8 cellular contexts compared by ENCODE assay signal in the genomic region with DNA sequence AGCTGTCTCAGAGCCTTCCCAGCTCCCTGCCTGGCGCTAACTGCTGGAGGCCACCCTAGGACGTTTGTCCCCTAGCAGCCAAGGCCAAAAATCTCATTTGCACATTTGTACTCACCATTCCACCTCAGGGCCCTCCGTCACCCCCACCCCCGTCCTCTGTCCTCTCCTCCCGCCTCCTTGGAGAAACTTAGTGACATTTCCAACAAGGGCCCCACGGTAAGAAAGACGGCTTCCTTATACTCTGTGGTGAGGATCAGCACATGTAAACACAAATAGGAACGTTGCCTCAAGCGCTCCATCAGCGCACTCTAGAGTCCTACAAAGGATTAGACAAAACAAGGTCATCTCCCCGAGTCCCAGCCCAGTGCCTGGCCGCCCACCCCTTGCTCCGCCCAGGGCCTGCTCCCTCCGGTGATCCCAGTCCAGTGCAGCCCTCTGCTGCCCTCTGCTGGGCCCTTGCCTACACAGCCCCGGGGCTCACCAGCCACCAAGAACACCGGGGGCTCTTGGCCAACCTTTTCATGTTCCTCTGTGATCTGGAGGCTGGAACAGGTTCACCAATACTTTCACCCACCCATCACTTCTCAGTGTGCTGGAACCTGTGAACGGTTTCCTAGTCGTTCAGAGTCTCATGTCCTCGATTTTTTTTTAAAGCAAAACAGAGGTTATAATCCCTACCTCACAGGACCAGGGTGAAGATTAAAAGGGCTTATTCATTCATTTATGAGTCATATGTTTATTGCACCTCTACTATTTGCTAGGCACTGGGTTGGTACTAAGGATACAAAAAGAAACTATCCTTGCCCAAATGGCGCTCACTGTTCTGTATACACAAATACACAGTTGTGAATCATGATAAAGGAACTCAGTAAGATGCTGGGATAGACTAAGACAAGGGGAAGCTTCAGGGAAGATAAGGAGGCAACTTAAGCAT. TPM values are rescaled to one million over a fixed set of nuclear protein-coding genes. Genes with fewer than 3 reads are reported as not detected.
DNase-seq lines count a peak whose midpoint lies in the region; ATAC-seq and TF ChIP-seq lines count a peak whose summit lies in the region.

No MANE protein-coding gene starts in this region.

- peak overlapping the region in 1 of 2 donors; percentile 64 for H3K9ac ChIP-seq in liver (ENCODE audit: low read depth in 1 of 2, low read length in 2 of 2)

- H3K36me3 ChIP-seq in liver (ENCODE audit: control insufficient read depth in 4 of 4, insufficient read depth in 3 of 4, low read depth in 1 of 4, low read length in 3 of 4): no peaks in the 10 kb centered on the region

- H3K4me1 ChIP-seq in liver (ENCODE audit: control insufficient read depth in 4 of 4, insufficient read depth in 4 of 4, low read length in 3 of 4): peaks cover 0 to 5% (median 3%) of the 10 kb centered on the region in 4 donors

- peaks cover 0 to 4% (median 0%) of the 10 kb centered on the region in 4 donors for H3K9me3 ChIP-seq in liver (ENCODE audit: control insufficient read depth in 4 of 4, low read length in 3 of 4)

- ATAC-seq in GM19452 (IDR thresholded peaks at IDR 0.05; ENCODE audit: unreplicated experiment): peak; percentile 98
- peak; percentile 88 for ATAC-seq in HG03565 (IDR thresholded peaks at IDR 0.05; ENCODE audit: unreplicated experiment)

- peak; percentile 97 for TF ChIP-seq CTCF in liver (IDR thresholded peaks at IDR 0.05; ENCODE audit: low read depth, low read length, missing input control)

- no peaks in the 10 kb centered on the region for H3K27me3 ChIP-seq in liver (ENCODE audit: control insufficient read depth in 4 of 4, insufficient read depth in 4 of 4, low read length in 3 of 4)

- WGBS in liver: 12% methylated on average over 20 of the region's 20 CpGs

- no peak overlapping the region for H3K27ac ChIP-seq in liver (ENCODE audit: low read depth in 1 of 2, low read length in 2 of 2)

- H3K4me3 ChIP-seq in liver (ENCODE audit: low read depth in 1 of 3, low read length in 3 of 3): peak overlapping the region in 1 of 3 donors; percentile 37

- peak; percentile 95 for DNase-seq in CD1c-positive myeloid dendritic cell (ENCODE audit: extremely low spot score)
- peak; percentile 94 for DNase-seq in NCI-H69 (lab: John Stamatoyannopoulos, UW)
- peak; percentile 82 to 83 for DNase-seq in activated CD4-positive, alpha-beta T cell treated with anti-CD3 and anti-CD28 coated beads, Interleukin-2, amount 50 U/mL, for 4 hours
- peak; percentile 79 to 92 for DNase-seq in dermis microvascular lymphatic vessel endothelial cell (ENCODE audit: low read depth in 2 of 2)
- peak; percentile 90 to 94 for DNase-seq in stimulated activated CD4-positive, alpha-beta T cell treated with anti-CD3 and anti-CD28 coated beads, Interleukin-2, amount 100 ng/mL, for 48 hours

- peak; percentile 99 to 100 for TF ChIP-seq RAD21 in liver (IDR thresholded peaks at IDR 0.05)

TF ChIP-seq in liver, 16 proteins besides CTCF, POLR2A, EP300 and RAD21:
- TF ChIP-seq, protein P1, sequence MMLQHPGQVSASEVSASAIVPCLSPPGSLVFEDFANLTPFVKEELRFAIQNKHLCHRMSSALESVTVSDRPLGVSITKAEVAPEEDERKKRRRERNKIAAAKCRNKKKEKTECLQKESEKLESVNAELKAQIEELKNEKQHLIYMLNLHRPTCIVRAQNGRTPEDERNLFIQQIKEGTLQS (IDR thresholded peaks at IDR 0.05): no peak
- peak; percentile 25 to 78 for TF ChIP-seq RXRA (IDR thresholded peaks at IDR 0.05)
- TF ChIP-seq FOXA1 (IDR thresholded peaks at IDR 0.05): peak; percentile 17
- TF ChIP-seq SP1 (IDR thresholded peaks at IDR 0.05): peak; percentile 53
- TF ChIP-seq FOXA2 (IDR thresholded peaks at IDR 0.05): peak; percentile 22
- TF ChIP-seq NR2F2 (IDR thresholded peaks at IDR 0.05): peak; percentile 62
- no peak for TF ChIP-seq HNF4G (IDR thresholded peaks at IDR 0.05)
- TF ChIP-seq GABPA (IDR thresholded peaks at IDR 0.05 in 1 of 2, conservative IDR thresholded peaks at IDR 0.05 in 1 of 2): no peak
- peak; percentile 4 to 34 for TF ChIP-seq JUND (IDR thresholded peaks at IDR 0.05)
- TF ChIP-seq HNF4A (conservative IDR thresholded peaks at IDR 0.05): peak in 1 of 2 donors; percentile 45
- TF ChIP-seq, protein P2, sequence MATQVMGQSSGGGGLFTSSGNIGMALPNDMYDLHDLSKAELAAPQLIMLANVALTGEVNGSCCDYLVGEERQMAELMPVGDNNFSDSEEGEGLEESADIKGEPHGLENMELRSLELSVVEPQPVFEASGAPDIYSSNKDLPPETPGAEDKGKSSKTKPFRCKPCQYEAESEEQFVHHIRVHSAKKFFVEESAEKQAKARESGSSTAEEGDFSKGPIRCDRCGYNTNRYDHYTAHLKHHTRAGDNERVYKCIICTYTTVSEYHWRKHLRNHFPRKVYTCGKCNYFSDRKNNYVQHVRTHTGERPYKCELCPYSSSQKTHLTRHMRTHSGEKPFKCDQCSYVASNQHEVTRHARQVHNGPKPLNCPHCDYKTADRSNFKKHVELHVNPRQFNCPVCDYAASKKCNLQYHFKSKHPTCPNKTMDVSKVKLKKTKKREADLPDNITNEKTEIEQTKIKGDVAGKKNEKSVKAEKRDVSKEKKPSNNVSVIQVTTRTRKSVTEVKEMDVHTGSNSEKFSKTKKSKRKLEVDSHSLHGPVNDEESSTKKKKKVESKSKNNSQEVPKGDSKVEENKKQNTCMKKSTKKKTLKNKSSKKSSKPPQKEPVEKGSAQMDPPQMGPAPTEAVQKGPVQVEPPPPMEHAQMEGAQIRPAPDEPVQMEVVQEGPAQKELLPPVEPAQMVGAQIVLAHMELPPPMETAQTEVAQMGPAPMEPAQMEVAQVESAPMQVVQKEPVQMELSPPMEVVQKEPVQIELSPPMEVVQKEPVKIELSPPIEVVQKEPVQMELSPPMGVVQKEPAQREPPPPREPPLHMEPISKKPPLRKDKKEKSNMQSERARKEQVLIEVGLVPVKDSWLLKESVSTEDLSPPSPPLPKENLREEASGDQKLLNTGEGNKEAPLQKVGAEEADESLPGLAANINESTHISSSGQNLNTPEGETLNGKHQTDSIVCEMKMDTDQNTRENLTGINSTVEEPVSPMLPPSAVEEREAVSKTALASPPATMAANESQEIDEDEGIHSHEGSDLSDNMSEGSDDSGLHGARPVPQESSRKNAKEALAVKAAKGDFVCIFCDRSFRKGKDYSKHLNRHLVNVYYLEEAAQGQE (IDR thresholded peaks at IDR 0.05): no peak
- TF ChIP-seq EGR1 (IDR thresholded peaks at IDR 0.05; ENCODE audit: low read depth in 2 of 2): peak in 1 of 2 donors; percentile 47
- peak; percentile 32 for TF ChIP-seq YY1 (IDR thresholded peaks at IDR 0.05)
- TF ChIP-seq, protein P3, sequence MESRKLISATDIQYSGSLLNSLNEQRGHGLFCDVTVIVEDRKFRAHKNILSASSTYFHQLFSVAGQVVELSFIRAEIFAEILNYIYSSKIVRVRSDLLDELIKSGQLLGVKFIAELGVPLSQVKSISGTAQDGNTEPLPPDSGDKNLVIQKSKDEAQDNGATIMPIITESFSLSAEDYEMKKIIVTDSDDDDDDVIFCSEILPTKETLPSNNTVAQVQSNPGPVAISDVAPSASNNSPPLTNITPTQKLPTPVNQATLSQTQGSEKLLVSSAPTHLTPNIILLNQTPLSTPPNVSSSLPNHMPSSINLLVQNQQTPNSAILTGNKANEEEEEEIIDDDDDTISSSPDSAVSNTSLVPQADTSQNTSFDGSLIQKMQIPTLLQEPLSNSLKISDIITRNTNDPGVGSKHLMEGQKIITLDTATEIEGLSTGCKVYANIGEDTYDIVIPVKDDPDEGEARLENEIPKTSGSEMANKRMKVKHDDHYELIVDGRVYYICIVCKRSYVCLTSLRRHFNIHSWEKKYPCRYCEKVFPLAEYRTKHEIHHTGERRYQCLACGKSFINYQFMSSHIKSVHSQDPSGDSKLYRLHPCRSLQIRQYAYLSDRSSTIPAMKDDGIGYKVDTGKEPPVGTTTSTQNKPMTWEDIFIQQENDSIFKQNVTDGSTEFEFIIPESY (IDR thresholded peaks at IDR 0.05): no peak
- TF ChIP-seq, protein P4, sequence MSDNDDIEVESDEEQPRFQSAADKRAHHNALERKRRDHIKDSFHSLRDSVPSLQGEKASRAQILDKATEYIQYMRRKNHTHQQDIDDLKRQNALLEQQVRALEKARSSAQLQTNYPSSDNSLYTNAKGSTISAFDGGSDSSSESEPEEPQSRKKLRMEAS (IDR thresholded peaks at IDR 0.05): peak; percentile 36
- TF ChIP-seq TAF1 (conservative IDR thresholded peaks at IDR 0.05): no peak

RNA-seq across cellular contexts. Expression of a gene that starts 15.2 kb away (rescaled TPM):
- total RNA-seq in dermis microvascular lymphatic vessel endothelial cell (26.1 and 30.0 TPM in 2 replicates), liver (10 to 100 TPM; 26.3 to 33.4 TPM)
- 10 to 100 TPM; 12.5 to 13.1 TPM for polyA plus RNA-seq in liver

RNA-seq across cellular contexts. Expression of a gene that starts 42.2 kb away (rescaled TPM):
- total RNA-seq in dermis microvascular lymphatic vessel endothelial cell (0.39 and 0.63 TPM in 2 replicates), liver (1 to 10 TPM; 2.3 to 4.4 TPM)
- polyA plus RNA-seq in liver: 1 to 10 TPM in 1 of 2 donors, under 1 TPM in 1; 0.29 to 1.6 TPM
